Comparison of ENCODE assay signal across 32 cellular contexts in genomic region chr10:117145019-117145418, GRCh38. TPM values are rescaled to one million over a fixed set of nuclear protein-coding genes. Genes with fewer than 3 reads are reported as not detected.
"Had no signal": no experiment of that assay in that cellular context is flagged by ENCODE, and none has a peak within 500 bp of the region (broad histone marks: within the 10 kb centered on the region; RNA-seq: fewer than 3 reads in every experiment).

No MANE protein-coding gene starts in this region.

- H3K36me3 ChIP-seq: stomach, suprapubic skin, thoracic aorta, thyroid gland, tibial artery, tibial nerve, transverse colon, upper lobe of left lung, uterus, vagina had no signal

- DNase-seq: stimulated activated CD4-positive, alpha-beta T cell treated with anti-CD3 and anti-CD28 coated beads, Interleukin-2, amount 100 ng/mL, for 48 hours; stimulated activated CD4-positive, alpha-beta T cell treated with anti-CD3 and anti-CD28 coated beads, Interleukin-4, amount 100 ng/mL, for 1 hour; stimulated activated CD4-positive, alpha-beta T cell treated with anti-CD3 and anti-CD28 coated beads, Interleukin-4, amount 100 ng/mL, for 24 hours; stimulated activated CD4-positive, alpha-beta T cell treated with anti-CD3 and anti-CD28 coated beads, Interleukin-4, amount 100 ng/mL, for 4 hours; stimulated activated CD8-positive, alpha-beta memory T cell treated with anti-CD3 and anti-CD28 coated beads, Interleukin-4, amount 100 ng/mL, for 48 hours; stimulated activated naive B cell treated with anti-CD40 and anti-IgM and Interleukin-4, amounts not matched to agents 10 μg/mL and 1 μg/mL and 100 μg/mL, for 72 hours; stimulated activated naive CD4-positive, alpha-beta T cell; stimulated activated naive CD4-positive, alpha-beta T cell treated with Interleukin-2 at 50 U/mL for 16 hours; stimulated activated naive CD8-positive, alpha-beta T cell treated with anti-CD3 and anti-CD28 coated beads, Interleukin-15, amount 100 ng/mL, for 72 hours; stimulated activated naive CD8-positive, alpha-beta T cell treated with anti-CD3 and anti-CD28 coated beads, Interleukin-15, Interleukin-2, amounts not matched to agents 100 U/mL and 50 U/mL, for 24 hours; stomach; substantia nigra; testis; thyroid gland; tibial artery; transverse colon; trophoblast cell; upper lobe of left lung; uterus had no signal

- H3K27me3 ChIP-seq: testis, vagina had no signal

- H3K27ac ChIP-seq: stomach, suprapubic skin, testis, thoracic aorta, thyroid gland, tibial artery, tibial nerve, transverse colon, upper lobe of left lung, uterus, vagina had no signal

- H3K4me1 Mint-ChIP-seq: stimulated activated effector memory CD8-positive, alpha-beta T cell treated with anti-CD3 and anti-CD28 coated beads, Interleukin-12 subunit alpha, Interleukin-12 subunit beta, amount 100 ng/mL, for 72 hours; stimulated activated memory B cell treated with anti-CD40 and anti-IgM and Interleukin-4, amounts not matched to agents 10 μg/mL and 1 μg/mL and 100 μg/mL, for 72 hours; stimulated activated naive B cell treated with anti-CD40 and anti-IgM and Interleukin-4, amounts not matched to agents 10 μg/mL and 1 μg/mL and 100 μg/mL, for 72 hours had no signal

- H3K27ac Mint-ChIP-seq: stimulated activated effector memory CD8-positive, alpha-beta T cell treated with anti-CD3 and anti-CD28 coated beads, Interleukin-12 subunit alpha, Interleukin-12 subunit beta, amount 100 ng/mL, for 72 hours; stimulated activated memory B cell treated with anti-CD40 and anti-IgM and Interleukin-4, amounts not matched to agents 10 μg/mL and 1 μg/mL and 100 μg/mL, for 72 hours; stimulated activated naive B cell treated with anti-CD40 and anti-IgM and Interleukin-4, amounts not matched to agents 10 μg/mL and 1 μg/mL and 100 μg/mL, for 72 hours; stimulated activated naive CD8-positive, alpha-beta T cell treated with anti-CD3 and anti-CD28 coated beads, Interleukin-15, amount 100 ng/mL, for 72 hours; stimulated activated naive CD8-positive, alpha-beta T cell treated with anti-CD3 and anti-CD28 coated beads, Interleukin-15, Interleukin-2, amounts not matched to agents 100 ng/mL and 50 ng/mL, for 24 hours; type B pancreatic cell had no signal

- FAIRE-seq: urothelium cell line had no signal

- H3K4me1 ChIP-seq: suprapubic skin, testis, thyroid gland, transverse colon, uterus, vagina had no signal

- H3K4me3 Mint-ChIP-seq: stimulated activated effector memory CD8-positive, alpha-beta T cell treated with anti-CD3 and anti-CD28 coated beads, Interleukin-12 subunit alpha, Interleukin-12 subunit beta, amount 100 ng/mL, for 72 hours; stimulated activated memory B cell treated with anti-CD40 and anti-IgM and Interleukin-4, amounts not matched to agents 10 μg/mL and 1 μg/mL and 100 μg/mL, for 72 hours; stimulated activated naive B cell treated with anti-CD40 and anti-IgM and Interleukin-4, amounts not matched to agents 10 μg/mL and 1 μg/mL and 100 μg/mL, for 72 hours; stimulated activated naive CD8-positive, alpha-beta T cell treated with anti-CD3 and anti-CD28 coated beads, Interleukin-15, amount 100 ng/mL, for 72 hours; stimulated activated naive CD8-positive, alpha-beta T cell treated with anti-CD3 and anti-CD28 coated beads, Interleukin-15, Interleukin-2, amounts not matched to agents 100 ng/mL and 50 ng/mL, for 24 hours; type B pancreatic cell had no signal

- H3K4me3 ChIP-seq: stomach, suprapubic skin, testis, thoracic aorta, thyroid gland, tibial artery, tibial nerve, transverse colon, upper lobe of left lung, uterus, vagina had no signal

- H3K9me3 ChIP-seq: suprapubic skin, testis, thyroid gland, transverse colon, vagina had no signal

- H3K9me3 Mint-ChIP-seq: stimulated activated effector memory CD8-positive, alpha-beta T cell treated with anti-CD3 and anti-CD28 coated beads, Interleukin-12 subunit alpha, Interleukin-12 subunit beta, amount 100 ng/mL, for 72 hours; stimulated activated memory B cell treated with anti-CD40 and anti-IgM and Interleukin-4, amounts not matched to agents 10 μg/mL and 1 μg/mL and 100 μg/mL, for 72 hours; stimulated activated naive CD8-positive, alpha-beta T cell treated with anti-CD3 and anti-CD28 coated beads, Interleukin-15, Interleukin-2, amounts not matched to agents 100 ng/mL and 50 ng/mL, for 24 hours; type B pancreatic cell had no signal

- H3K36me3 Mint-ChIP-seq: stimulated activated effector memory CD8-positive, alpha-beta T cell treated with anti-CD3 and anti-CD28 coated beads, Interleukin-12 subunit alpha, Interleukin-12 subunit beta, amount 100 ng/mL, for 72 hours; stimulated activated memory B cell treated with anti-CD40 and anti-IgM and Interleukin-4, amounts not matched to agents 10 μg/mL and 1 μg/mL and 100 μg/mL, for 72 hours; stimulated activated naive B cell treated with anti-CD40 and anti-IgM and Interleukin-4, amounts not matched to agents 10 μg/mL and 1 μg/mL and 100 μg/mL, for 72 hours; type B pancreatic cell had no signal

- ATAC-seq: stimulated activated effector memory CD8-positive, alpha-beta T cell treated with anti-CD3 and anti-CD28 coated beads, Interleukin-12 subunit alpha, Interleukin-12 subunit beta, amount 100 ng/mL, for 72 hours; stimulated activated memory B cell treated with anti-CD40 and anti-IgM and Interleukin-4, amounts not matched to agents 10 μg/mL and 1 μg/mL and 100 μg/mL, for 72 hours; stimulated activated naive B cell treated with anti-CD40 and anti-IgM and Interleukin-4, amounts not matched to agents 10 μg/mL and 1 μg/mL and 100 μg/mL, for 72 hours; stimulated activated naive CD8-positive, alpha-beta T cell treated with anti-CD3 and anti-CD28 coated beads, Interleukin-15, amount 100 ng/mL, for 72 hours; stimulated activated naive CD8-positive, alpha-beta T cell treated with anti-CD3 and anti-CD28 coated beads, Interleukin-15, Interleukin-2, amounts not matched to agents 100 U/mL and 50 U/mL, for 24 hours had no signal

RNA-seq across cellular contexts. Expression of gene VAX1, which starts 6.9 kb away (rescaled TPM):
- total RNA-seq: stomach, subcutaneous adipose tissue, suprapubic skin, thoracic aorta, thyroid gland, tibial nerve, transverse colon, upper lobe of left lung, ureter, urinary bladder, uterus, vagina had no signal
- polyA plus RNA-seq: stomach, urinary bladder had no signal

RNA-seq across cellular contexts. Expression of gene KCNK18, which starts 52.3 kb away (rescaled TPM):
- total RNA-seq: stomach, subcutaneous adipose tissue, suprapubic skin, temporal lobe, testis, thoracic aorta, thyroid gland, tibial nerve, transverse colon, upper lobe of left lung, ureter, urinary bladder, uterus, vagina had no signal
- polyA plus RNA-seq: stomach, urinary bladder had no signal
